19 cellular contexts compared by ENCODE assay signal in the genomic region with DNA sequence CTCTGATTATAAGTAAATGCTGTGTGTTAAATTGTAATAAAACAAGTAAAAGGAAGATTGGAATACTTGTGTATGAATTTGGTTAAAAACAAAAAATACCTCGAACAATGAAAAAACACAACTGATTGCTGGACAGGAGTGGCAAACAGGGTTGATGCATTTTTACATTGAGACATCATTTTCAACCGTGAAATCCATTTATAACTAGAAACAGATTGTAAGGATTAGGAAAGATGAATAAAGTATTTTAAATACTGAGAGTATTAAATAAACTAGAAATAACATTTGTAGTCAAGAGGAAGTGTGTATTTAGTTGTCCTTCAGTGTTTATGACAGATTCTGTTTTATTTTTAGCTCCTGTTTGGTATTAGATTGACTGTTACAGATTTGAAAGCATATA. TPM values are rescaled to one million over a fixed set of nuclear protein-coding genes. Genes with fewer than 3 reads are reported as not detected.
DNase-seq lines count a peak whose midpoint lies in the region; ATAC-seq, FAIRE-seq and TF ChIP-seq lines count a peak whose summit lies in the region.
"Had no signal": no experiment of that assay in that cellular context is flagged by ENCODE, and none has a peak within 500 bp of the region (broad histone marks: within the 10 kb centered on the region; RNA-seq: fewer than 3 reads in every experiment).

No MANE protein-coding gene starts in this region.

- peaks cover 0 to 23% (median 23%) of the 10 kb centered on the region in 3 experiments for H3K36me3 ChIP-seq in naive thymus-derived CD4-positive, alpha-beta T cell (ENCODE audit: control insufficient read depth in 2 of 3, insufficient read depth in 3 of 3, low read length in 3 of 3)

- CTCF ChIA-PET in activated CD4-positive, alpha-beta T cell treated with anti-CD3 and anti-CD28 coated beads, Interleukin-2, amount 10 ng/mL, durations not matched to agents 7 days and 5 days (lab: Charles Lee): no interaction called here
- CTCF ChIA-PET in naive thymus-derived CD4-positive, alpha-beta T cell (lab: Charles Lee): interaction anchor here (1.1 to 9.5 kb wide), 2 partner anchors 10 to 24 kb away, joined by 4 to 104 read pairs; no protein-coding TSS in a partner anchor

- no peak for DNase-seq in activated CD4-positive, alpha-beta T cell treated with anti-CD3 and anti-CD28 coated beads, Interleukin-2, amount 10 ng/mL, durations not matched to agents 7 days and 5 days
- DNase-seq in activated CD4-positive, alpha-beta T cell treated with anti-CD3 and anti-CD28 coated beads, Interleukin-2, amount 50 U/mL, for 1 hour: no peak
- DNase-seq in GM12891 (ENCODE audit: insufficient read length, low spot score) (no peak), NCI-H82 (lab: John Stamatoyannopoulos, UW) (no peak), NCI-H187 treated with DMSO at 0.1 percent for 48 hours (lab: John Stamatoyannopoulos, UW) (no peak)
- DNase-seq in naive thymus-derived CD4-positive, alpha-beta T cell: no peak
- DNase-seq: dermis blood vessel endothelial cell; DMS79 treated with DMSO at 0.1 percent for 48 hours; left lung; NCI-H1694; NCI-H2227 treated with DMSO at 0.1 percent for 48 hours; occipital lobe; RPMI8226; stimulated activated naive CD4-positive, alpha-beta T cell; transverse colon had no signal

- no peaks in the 10 kb centered on the region for H3K9me3 ChIP-seq in naive thymus-derived CD4-positive, alpha-beta T cell (ENCODE audit: control insufficient read depth in 2 of 3, low read length in 3 of 3)
- H3K9me3 ChIP-seq: A549, left lung, transverse colon had no signal

- H3K4me3 Mint-ChIP-seq in activated CD4-positive, alpha-beta T cell treated with anti-CD3 and anti-CD28 coated beads, Interleukin-2, amount 10 ng/mL, durations not matched to agents 7 days and 5 days: peak overlapping the region; percentile 60
- H3K4me3 Mint-ChIP-seq in activated T-helper 17 cell treated with anti-CD3 and anti-CD28 coated beads, Interleukin-2, amount 50 U/mL, for 72 hours: no peak overlapping the region
- peak overlapping the region in 5 of 10 donors; percentile 58 to 88 (median 87) for H3K4me3 Mint-ChIP-seq in naive thymus-derived CD4-positive, alpha-beta T cell
- H3K4me3 Mint-ChIP-seq: CD14-positive monocyte had no signal

- no peak for ATAC-seq in activated T-helper 17 cell treated with anti-CD3 and anti-CD28 coated beads, Interleukin-2, amount 50 U/mL, for 72 hours (replicated peaks)
- no peak for ATAC-seq in naive thymus-derived CD4-positive, alpha-beta T cell
- no peak for ATAC-seq in GM18511 (IDR thresholded peaks at IDR 0.05; ENCODE audit: unreplicated experiment)
- ATAC-seq: A549, left lung had no signal

- no peak for TF ChIP-seq POLR2A in GM12891 (IDR thresholded peaks at IDR 0.05; ENCODE audit: low read depth, low read length)

- POLR2A ChIA-PET in activated CD4-positive, alpha-beta T cell treated with anti-CD3 and anti-CD28 coated beads, Interleukin-2, amount 10 ng/mL, durations not matched to agents 7 days and 5 days (lab: Charles Lee): no interaction called here
- POLR2A ChIA-PET in naive thymus-derived CD4-positive, alpha-beta T cell (lab: Charles Lee): interaction anchor here (0.7 to 9.0 kb wide), 4 partner anchors 9 to 25 kb away, joined by 3 to 779 read pairs (median 4); no protein-coding TSS in a partner anchor

- peaks cover 40 to 55% of the 10 kb centered on the region in 2 donors for H3K4me1 ChIP-seq in naive thymus-derived CD4-positive, alpha-beta T cell (ENCODE audit: control insufficient read depth in 2 of 2, insufficient read depth in 2 of 2, low read length in 2 of 2)

- H3K27ac ChIP-seq in naive thymus-derived CD4-positive, alpha-beta T cell (ENCODE audit: low read depth, low read length): peak overlapping the region; percentile 65
- H3K27ac ChIP-seq: A549, left lung, transverse colon had no signal

- no peaks in the 10 kb centered on the region for H3K9me3 Mint-ChIP-seq in activated CD4-positive, alpha-beta T cell treated with anti-CD3 and anti-CD28 coated beads, Interleukin-2, amount 10 ng/mL, durations not matched to agents 7 days and 5 days
- no peaks in the 10 kb centered on the region for H3K9me3 Mint-ChIP-seq in activated T-helper 17 cell treated with anti-CD3 and anti-CD28 coated beads, Interleukin-2, amount 50 U/mL, for 72 hours
- H3K9me3 Mint-ChIP-seq in naive thymus-derived CD4-positive, alpha-beta T cell: no peaks in the 10 kb centered on the region
- H3K9me3 Mint-ChIP-seq: CD14-positive monocyte had no signal

- intact Hi-C loops in naive thymus-derived CD4-positive, alpha-beta T cell (cut with micrococcal nuclease): loop anchor here in 1 of 2 donors (10.0 kb wide), 2 partner anchors 373 to 663 kb away; partner anchors contain the start of genes ALKBH8 and SLC35F2

- H3K36me3 Mint-ChIP-seq in activated CD4-positive, alpha-beta T cell treated with anti-CD3 and anti-CD28 coated beads, Interleukin-2, amount 10 ng/mL, durations not matched to agents 7 days and 5 days (ENCODE audit: low read depth): peaks cover 67% of the 10 kb centered on the region
- peaks cover 80% of the 10 kb centered on the region for H3K36me3 Mint-ChIP-seq in activated T-helper 17 cell treated with anti-CD3 and anti-CD28 coated beads, Interleukin-2, amount 50 U/mL, for 72 hours (ENCODE audit: low read depth)
- peaks cover 8 to 73% (median 52%) of the 10 kb centered on the region in 5 donors for H3K36me3 Mint-ChIP-seq in naive thymus-derived CD4-positive, alpha-beta T cell

- peaks cover 53% of the 10 kb centered on the region for H3K4me1 Mint-ChIP-seq in activated CD4-positive, alpha-beta T cell treated with anti-CD3 and anti-CD28 coated beads, Interleukin-2, amount 10 ng/mL, durations not matched to agents 7 days and 5 days
- peaks cover 27% of the 10 kb centered on the region for H3K4me1 Mint-ChIP-seq in activated T-helper 17 cell treated with anti-CD3 and anti-CD28 coated beads, Interleukin-2, amount 50 U/mL, for 72 hours
- peaks cover 33 to 59% (median 50%) of the 10 kb centered on the region in 7 donors for H3K4me1 Mint-ChIP-seq in naive thymus-derived CD4-positive, alpha-beta T cell

- no peak for FAIRE-seq in GM12891 (lab: Jason Lieb, UNC)
- FAIRE-seq: A549 had no signal

- H3K27ac Mint-ChIP-seq in activated CD4-positive, alpha-beta T cell treated with anti-CD3 and anti-CD28 coated beads, Interleukin-2, amount 10 ng/mL, durations not matched to agents 7 days and 5 days: peak overlapping the region; percentile 82
- peak overlapping the region; percentile 76 for H3K27ac Mint-ChIP-seq in activated T-helper 17 cell treated with anti-CD3 and anti-CD28 coated beads, Interleukin-2, amount 50 U/mL, for 72 hours
- peak overlapping the region in 6 of 9 donors; percentile 11 to 91 (median 78) for H3K27ac Mint-ChIP-seq in naive thymus-derived CD4-positive, alpha-beta T cell
- H3K27ac Mint-ChIP-seq: CD14-positive monocyte had no signal

- H3K27me3 Mint-ChIP-seq in activated CD4-positive, alpha-beta T cell treated with anti-CD3 and anti-CD28 coated beads, Interleukin-2, amount 10 ng/mL, durations not matched to agents 7 days and 5 days: no peaks in the 10 kb centered on the region
- no peaks in the 10 kb centered on the region for H3K27me3 Mint-ChIP-seq in activated T-helper 17 cell treated with anti-CD3 and anti-CD28 coated beads, Interleukin-2, amount 50 U/mL, for 72 hours
- H3K27me3 Mint-ChIP-seq in naive thymus-derived CD4-positive, alpha-beta T cell: no peaks in the 10 kb centered on the region

- H3K4me3 ChIP-seq in naive thymus-derived CD4-positive, alpha-beta T cell (ENCODE audit: low read length): peak overlapping the region; percentile 24
- H3K4me3 ChIP-seq: A549, left lung, transverse colon had no signal

- H3K27me3 ChIP-seq in naive thymus-derived CD4-positive, alpha-beta T cell (ENCODE audit: control insufficient read depth in 2 of 2, insufficient read depth in 2 of 2, low read length in 2 of 2): no peaks in the 10 kb centered on the region
- H3K27me3 ChIP-seq: left lung, transverse colon had no signal

TF ChIP-seq in GM12891, 5 proteins besides CTCF, POLR2A, EP300 and RAD21:
- TF ChIP-seq SPI1 (IDR thresholded peaks at IDR 0.05; ENCODE audit: low read depth, low read length) (peak; percentile 7; the same call in 1 of the 2 replicates), POLR2AphosphoS5 (IDR thresholded peaks at IDR 0.05; ENCODE audit: low read depth, low read length) (no peak), TAF1 (IDR thresholded peaks at IDR 0.05; ENCODE audit: low read depth, low read length) (no peak), PAX5 (IDR thresholded peaks at IDR 0.05; ENCODE audit: insufficient read depth, low read length, severe bottlenecking) (no peak), POU2F2 (IDR thresholded peaks at IDR 0.05; ENCODE audit: low read depth, low read length) (no peak)

RNA-seq across cellular contexts. Expression of gene ATM, which starts 5.4 kb away (rescaled TPM):
- 100 to 1,000 TPM; 227 to 242 TPM for total RNA-seq in activated CD4-positive, alpha-beta T cell treated with anti-CD3 and anti-CD28 coated beads, Interleukin-2, amount 10 ng/mL, durations not matched to agents 7 days and 5 days
- 25.7 TPM for polyA plus RNA-seq in GM12891 (2012; ENCODE audit: low read depth, missing spikeins)
- total RNA-seq in activated T-helper 17 cell treated with anti-CD3 and anti-CD28 coated beads, Interleukin-2, amount 50 U/mL, for 72 hours: 10 to 100 TPM; 43.6 to 89.7 TPM
- total RNA-seq in naive thymus-derived CD4-positive, alpha-beta T cell: 100 to 1,000 TPM; 183 to 879 (median 440) TPM
- 100 to 1,000 TPM in 1 of 2 donors, 10 to 100 TPM in 1; 84.7 to 161 TPM for polyA plus RNA-seq in naive thymus-derived CD4-positive, alpha-beta T cell

RNA-seq across cellular contexts. Expression of gene NPAT, which starts 5.8 kb away (rescaled TPM):
- total RNA-seq in activated CD4-positive, alpha-beta T cell treated with anti-CD3 and anti-CD28 coated beads, Interleukin-2, amount 10 ng/mL, durations not matched to agents 7 days and 5 days: 10 to 100 TPM; 49.8 to 74.6 TPM
- polyA plus RNA-seq in GM12891 (2012; ENCODE audit: low read depth, missing spikeins): 7.3 TPM
- 10 to 100 TPM; 34.0 to 44.5 TPM for total RNA-seq in activated T-helper 17 cell treated with anti-CD3 and anti-CD28 coated beads, Interleukin-2, amount 50 U/mL, for 72 hours
- 10 to 100 TPM; 38.4 to 89.2 (median 45.9) TPM for total RNA-seq in naive thymus-derived CD4-positive, alpha-beta T cell
- 10 to 100 TPM; 45.6 to 67.0 TPM for polyA plus RNA-seq in naive thymus-derived CD4-positive, alpha-beta T cell
